Comparison of ENCODE assay signal across 22 cellular contexts in genomic region chr17:28641579-28641978, GRCh38. TPM values are rescaled to one million over a fixed set of nuclear protein-coding genes. Genes with fewer than 3 reads are reported as not detected.
A peak's percentile ranks its signal among the peaks of the same experiment; 100 is the strongest.
DNase-seq lines count a peak whose midpoint lies in the region; ATAC-seq and TF ChIP-seq lines count a peak whose summit lies in the region.
"Had no signal": no experiment of that assay in that cellular context is flagged by ENCODE, and none has a peak within 500 bp of the region (broad histone marks: within the 10 kb centered on the region; RNA-seq: fewer than 3 reads in every experiment).

No MANE protein-coding gene starts in this region.

- H3K36me3 ChIP-seq in liver (ENCODE audit: control insufficient read depth in 4 of 4, insufficient read depth in 3 of 4, low read depth in 1 of 4, low read length in 3 of 4), result peaks cover 16 to 53% (median 46%) of the 10 kb centered on the region in 4 donors
- H3K36me3 ChIP-seq in ovary, result no peaks in the 10 kb centered on the region

- no peak for DNase-seq in activated naive CD8-positive, alpha-beta T cell treated with anti-CD3 and anti-CD28 coated beads for 36 hours
- DNase-seq in ovary, result no peak
- no peak for DNase-seq in stimulated activated CD4-positive, alpha-beta T cell treated with anti-CD3 and anti-CD28 coated beads, Interleukin-2, amount 100 ng/mL, for 24 hours
- DNase-seq: BE2C; CD4-positive, CD25-positive, alpha-beta regulatory T cell; COR-L47; DMS 273 treated with DMSO at 0.1 percent for 48 hours; GOT3; HCEC 1CT; KBM-7; NCI-H1092; NCI-H1436 treated with DMSO at 0.1 percent for 48 hours; NCI-H1930; NCI-H2227 treated with DMSO at 0.1 percent for 48 hours; NCI-H510A; SIG-M5 had no signal

- no peaks in the 10 kb centered on the region for H3K27me3 Mint-ChIP-seq in activated naive CD8-positive, alpha-beta T cell
- H3K27me3 Mint-ChIP-seq in activated naive CD8-positive, alpha-beta T cell treated with anti-CD3 and anti-CD28 coated beads for 36 hours, result no peaks in the 10 kb centered on the region
- H3K27me3 Mint-ChIP-seq: CD4-positive, CD25-positive, alpha-beta regulatory T cell had no signal

- no peak for TF ChIP-seq EP300 in ovary (IDR thresholded peaks at IDR 0.05)

- peaks cover 2 to 38% (median 30%) of the 10 kb centered on the region in 4 donors for H3K4me1 ChIP-seq in liver (ENCODE audit: control insufficient read depth in 4 of 4, insufficient read depth in 4 of 4, low read length in 3 of 4)
- peaks cover 1% of the 10 kb centered on the region for H3K4me1 ChIP-seq in ovary (ENCODE audit: insufficient read depth)
- H3K4me1 ChIP-seq: BE2C had no signal

- H3K9me3 Mint-ChIP-seq in activated naive CD8-positive, alpha-beta T cell (ENCODE audit: low read depth), result no peaks in the 10 kb centered on the region
- H3K9me3 Mint-ChIP-seq in activated naive CD8-positive, alpha-beta T cell treated with anti-CD3 and anti-CD28 coated beads for 36 hours, result no peaks in the 10 kb centered on the region
- H3K9me3 Mint-ChIP-seq: CD4-positive, CD25-positive, alpha-beta regulatory T cell had no signal

- 99% methylated on average over 2 of the region's 2 CpGs for WGBS in liver
- 89 to 92% (median 91%) methylated on average over 2 of the region's 2 CpGs for WGBS in ovary, 3 donors

- no peak for TF ChIP-seq CTCF in liver (IDR thresholded peaks at IDR 0.05; ENCODE audit: low read depth, low read length, missing input control)
- no peak for TF ChIP-seq CTCF in ovary (IDR thresholded peaks at IDR 0.05)

- H3K27me3 ChIP-seq in liver (ENCODE audit: control insufficient read depth in 4 of 4, insufficient read depth in 4 of 4, low read length in 3 of 4) (no peaks in the 10 kb centered on the region), ovary (no peaks in the 10 kb centered on the region)
- H3K27me3 ChIP-seq: BE2C had no signal

- no peak overlapping the region for H3K9ac ChIP-seq in liver (ENCODE audit: low read depth in 1 of 2, low read length in 2 of 2)

- peaks cover 41% of the 10 kb centered on the region for H3K4me1 Mint-ChIP-seq in activated naive CD8-positive, alpha-beta T cell (ENCODE audit: low read depth)
- H3K4me1 Mint-ChIP-seq in activated naive CD8-positive, alpha-beta T cell treated with anti-CD3 and anti-CD28 coated beads for 36 hours, result peaks cover 26% of the 10 kb centered on the region

- H3K4me3 ChIP-seq in liver (ENCODE audit: low read depth in 1 of 3, low read length in 3 of 3), result no peak overlapping the region
- H3K4me3 ChIP-seq in ovary, result no peak overlapping the region

- peak overlapping the region; percentile 23 for H3K4me3 Mint-ChIP-seq in activated naive CD8-positive, alpha-beta T cell
- H3K4me3 Mint-ChIP-seq in activated naive CD8-positive, alpha-beta T cell treated with anti-CD3 and anti-CD28 coated beads for 36 hours, result no peak overlapping the region

- no peak for ATAC-seq in HG03439 (IDR thresholded peaks at IDR 0.05; ENCODE audit: unreplicated experiment)
- ATAC-seq: Panc1, SK-N-SH treated with all-trans-retinoic acid at 6 μM for 48 hours had no signal

- no peak for TF ChIP-seq RAD21 in liver (IDR thresholded peaks at IDR 0.05)

- no peak for TF ChIP-seq POLR2A in ovary (IDR thresholded peaks at IDR 0.05)

- H3K9me3 ChIP-seq in liver (ENCODE audit: control insufficient read depth in 4 of 4, low read length in 3 of 4) (no peaks in the 10 kb centered on the region), ovary (no peaks in the 10 kb centered on the region)
- H3K9me3 ChIP-seq: BE2C had no signal

- peak overlapping the region in 1 of 2 donors; percentile 56 for H3K27ac ChIP-seq in liver (ENCODE audit: low read depth in 1 of 2, low read length in 2 of 2)
- H3K27ac ChIP-seq in ovary, result no peak overlapping the region
- H3K27ac ChIP-seq: HL-60 had no signal

- intact Hi-C loops in ovary (cut with DNase I), result no loop called here

- no peak overlapping the region for H3K27ac Mint-ChIP-seq in activated naive CD8-positive, alpha-beta T cell
- H3K27ac Mint-ChIP-seq in activated naive CD8-positive, alpha-beta T cell treated with anti-CD3 and anti-CD28 coated beads for 36 hours, result no peak overlapping the region
- H3K27ac Mint-ChIP-seq: CD4-positive, CD25-positive, alpha-beta regulatory T cell had no signal

- H3K36me3 Mint-ChIP-seq in activated naive CD8-positive, alpha-beta T cell, result peaks cover 9% of the 10 kb centered on the region
- H3K36me3 Mint-ChIP-seq in activated naive CD8-positive, alpha-beta T cell treated with anti-CD3 and anti-CD28 coated beads for 36 hours, result peaks cover 40% of the 10 kb centered on the region

TF ChIP-seq in liver, 16 proteins besides CTCF, POLR2A, EP300 and RAD21:
- TF ChIP-seq EGR1 (IDR thresholded peaks at IDR 0.05; ENCODE audit: low read depth in 2 of 2), result no peak
- TF ChIP-seq HNF4A (conservative IDR thresholded peaks at IDR 0.05), result peak; percentile 56 to 65

RNA-seq across cellular contexts. Expression of gene BLTP2, which starts 3.4 kb away (rescaled TPM):
- total RNA-seq in activated naive CD8-positive, alpha-beta T cell treated with anti-CD3 and anti-CD28 coated beads for 36 hours, result 100 to 1,000 TPM; 174 to 180 TPM
- total RNA-seq in liver, result 100 to 1,000 TPM in 1 of 2 donors, 10 to 100 TPM in 1; 39.1 to 122 TPM
- 10 to 100 TPM; 24.8 to 30.8 TPM for polyA plus RNA-seq in liver
- 100 to 1,000 TPM in 3 of 7 donors, 10 to 100 TPM in 4; 57.2 to 148 (median 93.2) TPM for total RNA-seq in ovary
- polyA plus RNA-seq in ovary, result 100 to 1,000 TPM in 1 of 2 donors, 10 to 100 TPM in 1; 24.9 to 100 TPM

RNA-seq across cellular contexts. Expression of gene SDF2, which starts 20.1 kb away (rescaled TPM):
- 10 to 100 TPM; 36.8 to 37.2 TPM for total RNA-seq in activated naive CD8-positive, alpha-beta T cell treated with anti-CD3 and anti-CD28 coated beads for 36 hours
- total RNA-seq in liver (10 to 100 TPM; 24.1 to 29.6 TPM), ovary (10 to 100 TPM; 33.9 to 53.1 (median 46.7) TPM)
- polyA plus RNA-seq in liver (10 to 100 TPM; 26.3 to 38.9 TPM), ovary (100 to 1,000 TPM in 1 of 2 donors, 10 to 100 TPM in 1; 62.7 to 118 TPM)

RNA-seq across cellular contexts. Expression of gene SUPT6H, which starts 20.4 kb away (rescaled TPM):
- total RNA-seq in activated naive CD8-positive, alpha-beta T cell treated with anti-CD3 and anti-CD28 coated beads for 36 hours, result 10 to 100 TPM; 77.0 to 77.9 TPM
- total RNA-seq in liver (10 to 100 TPM; 36.5 to 59.1 TPM), ovary (10 to 100 TPM; 42.3 to 83.8 (median 67.2) TPM)
- polyA plus RNA-seq in liver (10 to 100 TPM; 10.6 to 24.1 TPM), ovary (10 to 100 TPM; 34.8 to 80.1 TPM)

RNA-seq across cellular contexts. Expression of gene RSKR, which starts 27.6 kb away (rescaled TPM):
- total RNA-seq in activated naive CD8-positive, alpha-beta T cell treated with anti-CD3 and anti-CD28 coated beads for 36 hours, result 10 to 100 TPM; 14.3 to 17.8 TPM
- total RNA-seq in liver (10 to 100 TPM in 1 of 2 donors, 1 to 10 TPM in 1; 1.8 to 14.5 TPM), ovary (10 to 100 TPM in 3 of 7 donors, 1 to 10 TPM in 4; 3.6 to 16.2 (median 7.9) TPM)
- polyA plus RNA-seq in liver (under 1 TPM; 0.63 to 0.67 TPM), ovary (1 to 10 TPM; 4.1 to 8.7 TPM)

RNA-seq across cellular contexts. Expression of gene SPAG5, which starts 42.8 kb away (rescaled TPM):
- 100 to 1,000 TPM; 111 to 122 TPM for total RNA-seq in activated naive CD8-positive, alpha-beta T cell treated with anti-CD3 and anti-CD28 coated beads for 36 hours
- total RNA-seq in liver (10 to 100 TPM; 13.8 to 41.8 TPM), ovary (1 to 10 TPM; 2.1 to 5.0 (median 3.3) TPM)
- polyA plus RNA-seq in liver (10 to 100 TPM; 10.6 to 11.8 TPM), ovary (1 to 10 TPM; 2.9 to 3.8 TPM)
